ENCODE assay signal across 6 cellular contexts in the genomic region with DNA sequence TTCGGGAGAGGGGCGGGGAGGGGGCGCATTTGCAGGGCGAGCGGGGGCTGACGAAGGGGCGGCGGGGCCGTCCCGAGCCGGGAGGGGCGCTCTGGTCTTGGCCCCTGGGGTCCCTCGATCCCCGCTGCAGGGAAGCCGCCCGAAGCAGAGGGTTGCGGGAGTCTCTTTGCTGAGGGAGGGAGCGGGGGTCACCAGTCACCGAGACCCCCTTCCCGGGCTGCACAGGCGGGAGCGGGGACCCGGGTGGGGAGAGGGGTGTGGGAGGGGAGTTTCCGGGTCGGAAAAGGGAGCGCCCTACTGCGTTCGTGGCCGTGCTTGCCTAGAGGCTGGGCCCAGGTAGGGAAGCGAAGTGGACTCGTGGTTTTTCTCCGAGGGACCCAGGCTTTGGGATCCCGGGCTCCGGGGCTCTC. TPM values are rescaled to one million over a fixed set of nuclear protein-coding genes. Genes with fewer than 3 reads are reported as not detected.
DNase-seq lines count a peak whose midpoint lies in the region; ATAC-seq and TF ChIP-seq lines count a peak whose summit lies in the region.

No MANE protein-coding gene starts in this region.

- H3K4me3 ChIP-seq in heart left ventricle: peak overlapping the region; percentile 71 to 92 (median 80)
- H3K4me3 ChIP-seq in tibial nerve: peak overlapping the region; percentile 53 to 80 (median 77)

- no peaks in the 10 kb centered on the region for H3K9me3 ChIP-seq in heart left ventricle
- H3K9me3 ChIP-seq in tibial nerve: no peaks in the 10 kb centered on the region

- H3K27me3 ChIP-seq in heart left ventricle: peaks cover 0 to 3% (median 0%) of the 10 kb centered on the region in 9 donors
- peaks cover 0 to 2% of the 10 kb centered on the region in 2 donors for H3K27me3 ChIP-seq in tibial nerve

- peaks cover 0 to 17% (median 9%) of the 10 kb centered on the region in 12 donors for H3K4me1 ChIP-seq in heart left ventricle
- peaks cover 0 to 16% (median 9%) of the 10 kb centered on the region in 4 donors for H3K4me1 ChIP-seq in tibial nerve

- ATAC-seq in GM21423 (IDR thresholded peaks at IDR 0.05; ENCODE audit: unreplicated experiment): peak; percentile 26
- peak in 3 of 4 donors; percentile 17 to 45 (median 29) for ATAC-seq in heart left ventricle

- H3K27ac ChIP-seq in heart left ventricle (peak overlapping the region in 7 of 12 donors; percentile 24 to 58 (median 48)), tibial nerve (peak overlapping the region in 2 of 4 donors; percentile 35 to 72)

- intact Hi-C loops in heart left ventricle (cut with DNase I): no loop called here

- H3K36me3 ChIP-seq in heart left ventricle: peaks cover 0 to 30% (median 19%) of the 10 kb centered on the region in 9 donors
- peaks cover 0 to 33% (median 6%) of the 10 kb centered on the region in 3 donors for H3K36me3 ChIP-seq in tibial nerve

- TF ChIP-seq EP300 in tibial nerve (IDR thresholded peaks at IDR 0.05): no peak

- DNase-seq in NCI-H69 (lab: John Stamatoyannopoulos, UW) (peak; percentile 63), heart left ventricle (no peak), tibial nerve (ENCODE audit: low spot score in 2 of 2) (no peak), NCI-H510A treated with DMSO at 0.1 percent for 48 hours (lab: John Stamatoyannopoulos, UW) (no peak), NAMALWA (ENCODE audit: low spot score) (no peak)

- 0 to 1% (median 1%) methylated on average over 20 to 34 of the region's 34 CpGs for whole genome bisulfite sequencing in heart left ventricle, 4 donors
- WGBS in tibial nerve, 2 donors: 1 to 2% methylated on average over 19 to 28 of the region's 34 CpGs

- TF ChIP-seq CTCF in heart left ventricle (IDR thresholded peaks at IDR 0.05) (no peak), tibial nerve (IDR thresholded peaks at IDR 0.05) (no peak)

- TF ChIP-seq POLR2A in heart left ventricle (IDR thresholded peaks at IDR 0.05) (no peak), tibial nerve (IDR thresholded peaks at IDR 0.05) (no peak)

RNA-seq across cellular contexts. Expression of gene AP1S1, which starts 0.4 kb away (rescaled TPM):
- 10 to 100 TPM in 8 of 9 donors, 1 to 10 TPM in 1; 9.9 to 24.5 (median 12.8) TPM for total RNA-seq in heart left ventricle
- polyA plus RNA-seq in heart left ventricle: 10 to 100 TPM; 15.9 to 41.8 TPM
- 10 to 100 TPM; 14.5 to 35.4 (median 22.7) TPM for total RNA-seq in tibial nerve

RNA-seq across cellular contexts. Expression of gene VGF, which starts 10.7 kb away (rescaled TPM):
- under 1 TPM in 2 of 9 donors, not detected in 7; 0.09 to 0.19 TPM for total RNA-seq in heart left ventricle
- under 1 TPM in 1 of 2 donors, not detected in 1; 0.14 TPM for polyA plus RNA-seq in heart left ventricle
- 1 to 10 TPM in 1 of 4 donors, not detected in 3; 1.0 TPM for total RNA-seq in tibial nerve

RNA-seq across cellular contexts. Expression of gene NAT16, which starts 25.4 kb away (rescaled TPM):
- total RNA-seq in heart left ventricle (under 1 TPM in 1 of 9 donors, not detected in 8; 0.23 TPM), tibial nerve (not detected)
- polyA plus RNA-seq in heart left ventricle: not detected

RNA-seq across cellular contexts. Expression of gene SERPINE1, which starts 27.8 kb away (rescaled TPM):
- total RNA-seq in heart left ventricle (100 to 1,000 TPM in 1 of 9 donors, 10 to 100 TPM in 4, 1 to 10 TPM in 4; 1.3 to 153 (median 13.9) TPM), tibial nerve (10 to 100 TPM in 2 of 4 donors, 1 to 10 TPM in 2; 3.3 to 13.9 (median 8.1) TPM)
- 100 to 1,000 TPM in 1 of 2 donors, 1 to 10 TPM in 1; 3.4 to 595 TPM for polyA plus RNA-seq in heart left ventricle

RNA-seq across cellular contexts. Expression of gene MOGAT3, which starts 46.1 kb away (rescaled TPM):
- total RNA-seq in heart left ventricle (not detected), tibial nerve (not detected)
- not detected for polyA plus RNA-seq in heart left ventricle
